Comparison of ENCODE assay signal across 10 cellular contexts in genomic region chr19:13979224-13979623, GRCh38. TPM values are rescaled to one million over a fixed set of nuclear protein-coding genes. Genes with fewer than 3 reads are reported as not detected.
DNase-seq lines count a peak whose midpoint lies in the region; ATAC-seq and TF ChIP-seq lines count a peak whose summit lies in the region.
"Had no signal": no experiment of that assay in that cellular context is flagged by ENCODE, and none has a peak within 500 bp of the region (broad histone marks: within the 10 kb centered on the region; RNA-seq: fewer than 3 reads in every experiment).

No MANE protein-coding gene starts in this region.

- in situ Hi-C loops in GM23248 (cut with MboI): no loop called here

- no peaks in the 10 kb centered on the region for H3K27me3 ChIP-seq in GM23248 (replicated peaks; ENCODE audit: insufficient read depth)
- no peaks in the 10 kb centered on the region for H3K27me3 ChIP-seq in adrenal gland

- no peaks in the 10 kb centered on the region for H3K36me3 ChIP-seq in GM23248 (ENCODE audit: low read depth)
- H3K36me3 ChIP-seq in adrenal gland (replicated peaks in 1 of 2): peaks cover 0 to 3% of the 10 kb centered on the region in 2 donors

- intact Hi-C loops in adrenal gland (cut with DNase I): no loop called here

- H3K79me2 ChIP-seq in GM23248 (ENCODE audit: insufficient read depth): no peaks in the 10 kb centered on the region

- no peaks in the 10 kb centered on the region for H4K20me1 ChIP-seq in GM23248 (ENCODE audit: insufficient read depth)

- 46 to 48% methylated on average over 12 to 13 of the region's 13 CpGs for WGBS in GM23248 (ENCODE audit: low coverage in 1 of 2, low lambda C conversion rate in 2 of 2, missing lambda C conversion rate in 2 of 2), 2 experiments
- WGBS in adrenal gland, 4 donors: 19 to 36% (median 31%) methylated on average over 3 to 13 of the region's 13 CpGs

- H3K4me1 ChIP-seq in GM23248 (ENCODE audit: insufficient read depth): no peaks in the 10 kb centered on the region
- H3K4me1 ChIP-seq in adrenal gland (replicated peaks in 1 of 2): peaks cover 9% of the 10 kb centered on the region in 2 donors

- 0 out of 2 replicates have a peak overlapping the region, but pooled peaks have one; percentile 27 for H3K9ac ChIP-seq in GM23248

- H3K27ac ChIP-seq in GM23248 (no peak overlapping the region), adrenal gland (peak overlapping the region in 3 of 5 donors; percentile 7 to 66 (median 59)), skin epidermis (peak overlapping the region in 16 of 21 experiments; percentile 0 to 83 (median 71))

- DNase-seq in GM23248: no peak
- DNase-seq in adrenal gland: no peak
- peak; percentile 69 for DNase-seq in islet precursor cell
- DNase-seq in NCI-H1694 treated with DMSO at 0.1 percent for 48 hours (lab: John Stamatoyannopoulos, UW): no peak
- no peak for DNase-seq in HT-29 (ENCODE audit: low spot score)
- DNase-seq: DND-41, NCI-H2227 treated with DMSO at 0.1 percent for 48 hours had no signal

- H3K9me2 ChIP-seq in GM23248 (ENCODE audit: insufficient read depth): no peaks in the 10 kb centered on the region

- H3K9me3 ChIP-seq in GM23248 (ENCODE audit: low read depth) (no peaks in the 10 kb centered on the region), adrenal gland (replicated peaks in 1 of 3) (no peaks in the 10 kb centered on the region)

- H2AFZ ChIP-seq in GM23248: 0 out of 2 replicates have a peak overlapping the region, but pooled peaks have one; percentile 45

- peak overlapping the region; percentile 41 for H3K4me2 ChIP-seq in GM23248 (ENCODE audit: unreplicated experiment)

- TF ChIP-seq POLR2A in adrenal gland (IDR thresholded peaks at IDR 0.05): no peak

- no peak for ATAC-seq in esophagus mucosa
- no peak for ATAC-seq in HG02588 (IDR thresholded peaks at IDR 0.05; ENCODE audit: unreplicated experiment)

- no peaks in the 10 kb centered on the region for H3F3A ChIP-seq in GM23248 (ENCODE audit: insufficient read depth)

- peak overlapping the region; percentile 37; the same call in 1 of the 2 replicates for H3K4me3 ChIP-seq in GM23248
- peak overlapping the region in 2 of 4 donors; percentile 22 to 74 for H3K4me3 ChIP-seq in adrenal gland
- H3K4me3 ChIP-seq in skin epidermis: peak overlapping the region; percentile 26 to 46 (median 27)

- TF ChIP-seq CTCF in adrenal gland (IDR thresholded peaks at IDR 0.05): no peak

RNA-seq across cellular contexts. Expression of gene RFX1, which starts 26.9 kb away (rescaled TPM):
- total RNA-seq in GM23248 (2014; rRNA removed; shearing (Covaris generic)): 1.9 and 2.5 TPM in 2 replicates
- polyA plus RNA-seq in GM23248 (2016; fragmentation: Nextera tagmentation; extraction: Ambion mirVana) (1.6 and 1.7 TPM in 2 replicates), adrenal gland (10 to 100 TPM in 1 of 3 donors, 1 to 10 TPM in 2; 1.4 to 15.4 (median 6.8) TPM)
- total RNA-seq in adrenal gland (10 to 100 TPM in 3 of 8 donors, 1 to 10 TPM in 5; 5.6 to 21.4 (median 8.3) TPM), esophagus mucosa (8.3 TPM)
- 6.0 and 6.2 TPM in 2 replicates for total RNA-seq in HT-29 (2014; rRNA removed; shearing (Covaris generic))

RNA-seq across cellular contexts. Expression of gene DCAF15, which starts 26.9 kb away (rescaled TPM):
- total RNA-seq in GM23248 (2014; rRNA removed; shearing (Covaris generic)): 10.6 and 11.5 TPM in 2 replicates
- polyA plus RNA-seq in GM23248 (2016; fragmentation: Nextera tagmentation; extraction: Ambion mirVana) (9.3 and 10.5 TPM in 2 replicates), adrenal gland (100 to 1,000 TPM in 1 of 3 donors, 10 to 100 TPM in 1, 1 to 10 TPM in 1; 6.7 to 147 (median 54.1) TPM)
- total RNA-seq in adrenal gland (10 to 100 TPM in 6 of 8 donors, 1 to 10 TPM in 2; 7.6 to 22.8 (median 12.8) TPM), esophagus mucosa (18.2 TPM)
- 46.6 and 47.2 TPM in 2 replicates for total RNA-seq in HT-29 (2014; rRNA removed; shearing (Covaris generic))

RNA-seq across cellular contexts. Expression of gene PODNL1, which starts 41.0 kb away (rescaled TPM):
- total RNA-seq in GM23248 (2014; rRNA removed; shearing (Covaris generic)): 6.2 and 9.2 TPM in 2 replicates
- polyA plus RNA-seq in GM23248 (2016; fragmentation: Nextera tagmentation; extraction: Ambion mirVana): 36.8 and 45.3 TPM in 2 replicates
- total RNA-seq in adrenal gland: 1 to 10 TPM in 1 of 8 donors, under 1 TPM in 5, not detected in 2; 0.35 to 2.1 (median 0.52) TPM
- polyA plus RNA-seq in adrenal gland: 1 to 10 TPM in 2 of 3 donors, under 1 TPM in 1; 0.15 to 1.7 (median 1.1) TPM
- 0.34 and 1.1 TPM in 2 replicates for total RNA-seq in HT-29 (2014; rRNA removed; shearing (Covaris generic))
- total RNA-seq in esophagus mucosa: 8.5 TPM

RNA-seq across cellular contexts. Expression of gene RLN3, which starts 48.7 kb away (rescaled TPM):
- not detected in 2 replicates for total RNA-seq in GM23248 (2014; rRNA removed; shearing (Covaris generic))
- polyA plus RNA-seq in GM23248 (2016; fragmentation: Nextera tagmentation; extraction: Ambion mirVana) (not detected in 2 replicates), adrenal gland (not detected)
- total RNA-seq in adrenal gland (not detected), esophagus mucosa (not detected)
- total RNA-seq in HT-29 (2014; rRNA removed; shearing (Covaris generic)): not detected in 2 replicates

RNA-seq across cellular contexts. Expression of gene IL27RA, which starts 52.3 kb away (rescaled TPM):
- total RNA-seq in GM23248 (2014; rRNA removed; shearing (Covaris generic)): 7.5 and 8.5 TPM in 2 replicates
- polyA plus RNA-seq in GM23248 (2016; fragmentation: Nextera tagmentation; extraction: Ambion mirVana) (5.8 and 7.1 TPM in 2 replicates), adrenal gland (1 to 10 TPM; 1.6 to 3.6 (median 2.5) TPM)
- total RNA-seq in adrenal gland (1 to 10 TPM; 1.2 to 5.2 (median 4.1) TPM), esophagus mucosa (1.2 TPM)
- total RNA-seq in HT-29 (2014; rRNA removed; shearing (Covaris generic)): 0.10 TPM in 1 of 2 replicates, not detected in the other
